In genomic region chr2:120491111-120491625, GRCh38 we compare ENCODE assay signal across 15 cellular contexts.
A peak's percentile ranks its signal among the peaks of the same experiment; 100 is the strongest.
DNase-seq lines count a peak whose midpoint lies in the region; ATAC-seq lines count a peak whose summit lies in the region.
"Had no signal": no experiment of that assay in that cellular context is flagged by ENCODE, and none has a peak within 500 bp of the region (broad histone marks: within the 10 kb centered on the region; RNA-seq: fewer than 3 reads in every experiment).

No MANE protein-coding gene starts in this region.

- no peak overlapping the region for H3K4me3 Mint-ChIP-seq in activated naive CD4-positive, alpha-beta T cell treated with anti-CD3 and anti-CD28 coated beads, Interleukin-2, amount 10 ng/mL, durations not matched to agents 7 days and 5 days
- no peak overlapping the region for H3K4me3 Mint-ChIP-seq in stimulated activated naive CD8-positive, alpha-beta T cell treated with anti-CD3 and anti-CD28 coated beads, Interleukin-15, amount 100 ng/mL, for 72 hours
- no peak overlapping the region for H3K4me3 Mint-ChIP-seq in stimulated activated memory B cell treated with anti-CD40 and anti-IgM and Interleukin-4, amounts not matched to agents 10 μg/mL and 1 μg/mL and 100 μg/mL, for 72 hours
- H3K4me3 Mint-ChIP-seq: CD4-positive, alpha-beta T cell; GM23338; HFFc6 had no signal

- DNase-seq in activated naive CD4-positive, alpha-beta T cell treated with anti-CD3 and anti-CD28 coated beads, Interleukin-2, amount 10 ng/mL, durations not matched to agents 7 days and 5 days = peak; percentile 13
- no peak for DNase-seq in activated naive CD4-positive, alpha-beta T cell treated with anti-CD3 and anti-CD28 coated beads, Interleukin-2, amount 50 U/mL, for 16 hours
- DNase-seq in stimulated activated naive CD8-positive, alpha-beta T cell treated with anti-CD3 and anti-CD28 coated beads, Interleukin-15, amount 100 ng/mL, for 72 hours = no peak
- no peak for DNase-seq in stimulated activated naive CD8-positive, alpha-beta T cell treated with anti-CD3 and anti-CD28 coated beads, Interleukin-15, Interleukin-2, amounts not matched to agents 100 U/mL and 50 U/mL, for 24 hours
- DNase-seq in HCEC 1CT (no peak), NCI-H1417 treated with DMSO at 0.1 percent for 48 hours (lab: John Stamatoyannopoulos, UW) (no peak)
- DNase-seq: AML-193; Caco-2; CD4-positive, alpha-beta T cell; HFFc6; IMR-90 had no signal

- peaks cover 17% of the 10 kb centered on the region for H3K27me3 Mint-ChIP-seq in activated naive CD4-positive, alpha-beta T cell treated with anti-CD3 and anti-CD28 coated beads, Interleukin-2, amount 10 ng/mL, durations not matched to agents 7 days and 5 days
- peaks cover 12% of the 10 kb centered on the region for H3K27me3 Mint-ChIP-seq in stimulated activated naive CD8-positive, alpha-beta T cell treated with anti-CD3 and anti-CD28 coated beads, Interleukin-15, amount 100 ng/mL, for 72 hours
- H3K27me3 Mint-ChIP-seq in stimulated activated memory B cell treated with anti-CD40 and anti-IgM and Interleukin-4, amounts not matched to agents 10 μg/mL and 1 μg/mL and 100 μg/mL, for 72 hours = peaks cover 15% of the 10 kb centered on the region

- ATAC-seq in stimulated activated naive CD8-positive, alpha-beta T cell treated with anti-CD3 and anti-CD28 coated beads, Interleukin-15, amount 100 ng/mL, for 72 hours = peak; percentile 45
- ATAC-seq in stimulated activated naive CD8-positive, alpha-beta T cell treated with anti-CD3 and anti-CD28 coated beads, Interleukin-15, Interleukin-2, amounts not matched to agents 100 U/mL and 50 U/mL, for 24 hours = no peak
- peak; percentile 40 for ATAC-seq in stimulated activated memory B cell treated with anti-CD40 and anti-IgM and Interleukin-4, amounts not matched to agents 10 μg/mL and 1 μg/mL and 100 μg/mL, for 72 hours
- ATAC-seq: A549, GM23338, HCT116 had no signal

- no peak overlapping the region for H3K27ac Mint-ChIP-seq in activated naive CD4-positive, alpha-beta T cell treated with anti-CD3 and anti-CD28 coated beads, Interleukin-2, amount 10 ng/mL, durations not matched to agents 7 days and 5 days
- H3K27ac Mint-ChIP-seq in stimulated activated naive CD8-positive, alpha-beta T cell treated with anti-CD3 and anti-CD28 coated beads, Interleukin-15, amount 100 ng/mL, for 72 hours = peak overlapping the region in 1 of 2 donors; percentile 9
- H3K27ac Mint-ChIP-seq in stimulated activated memory B cell treated with anti-CD40 and anti-IgM and Interleukin-4, amounts not matched to agents 10 μg/mL and 1 μg/mL and 100 μg/mL, for 72 hours = no peak overlapping the region
- H3K27ac Mint-ChIP-seq: CD4-positive, alpha-beta T cell; GM23338; HFFc6 had no signal

- CTCF ChIA-PET in activated naive CD4-positive, alpha-beta T cell treated with anti-CD3 and anti-CD28 coated beads, Interleukin-2, amount 10 ng/mL, durations not matched to agents 7 days and 5 days (lab: Charles Lee) = no interaction called here

- H3K36me3 Mint-ChIP-seq in activated naive CD4-positive, alpha-beta T cell treated with anti-CD3 and anti-CD28 coated beads, Interleukin-2, amount 10 ng/mL, durations not matched to agents 7 days and 5 days = no peaks in the 10 kb centered on the region
- H3K36me3 Mint-ChIP-seq in stimulated activated memory B cell treated with anti-CD40 and anti-IgM and Interleukin-4, amounts not matched to agents 10 μg/mL and 1 μg/mL and 100 μg/mL, for 72 hours = no peaks in the 10 kb centered on the region

- H3K9me3 Mint-ChIP-seq in activated naive CD4-positive, alpha-beta T cell treated with anti-CD3 and anti-CD28 coated beads, Interleukin-2, amount 10 ng/mL, durations not matched to agents 7 days and 5 days = no peaks in the 10 kb centered on the region
- H3K9me3 Mint-ChIP-seq in stimulated activated naive CD8-positive, alpha-beta T cell treated with anti-CD3 and anti-CD28 coated beads, Interleukin-15, amount 100 ng/mL, for 72 hours = no peaks in the 10 kb centered on the region
- H3K9me3 Mint-ChIP-seq in stimulated activated memory B cell treated with anti-CD40 and anti-IgM and Interleukin-4, amounts not matched to agents 10 μg/mL and 1 μg/mL and 100 μg/mL, for 72 hours = no peaks in the 10 kb centered on the region
- H3K9me3 Mint-ChIP-seq: CD4-positive, alpha-beta T cell; GM23338; HFFc6 had no signal

- H3K4me1 Mint-ChIP-seq in activated naive CD4-positive, alpha-beta T cell treated with anti-CD3 and anti-CD28 coated beads, Interleukin-2, amount 10 ng/mL, durations not matched to agents 7 days and 5 days = no peaks in the 10 kb centered on the region
- H3K4me1 Mint-ChIP-seq in stimulated activated naive CD8-positive, alpha-beta T cell treated with anti-CD3 and anti-CD28 coated beads, Interleukin-15, amount 100 ng/mL, for 72 hours = no peaks in the 10 kb centered on the region
- H3K4me1 Mint-ChIP-seq in stimulated activated memory B cell treated with anti-CD40 and anti-IgM and Interleukin-4, amounts not matched to agents 10 μg/mL and 1 μg/mL and 100 μg/mL, for 72 hours = no peaks in the 10 kb centered on the region
